Comparison of ENCODE assay signal across 8 cellular contexts in the genomic region with DNA sequence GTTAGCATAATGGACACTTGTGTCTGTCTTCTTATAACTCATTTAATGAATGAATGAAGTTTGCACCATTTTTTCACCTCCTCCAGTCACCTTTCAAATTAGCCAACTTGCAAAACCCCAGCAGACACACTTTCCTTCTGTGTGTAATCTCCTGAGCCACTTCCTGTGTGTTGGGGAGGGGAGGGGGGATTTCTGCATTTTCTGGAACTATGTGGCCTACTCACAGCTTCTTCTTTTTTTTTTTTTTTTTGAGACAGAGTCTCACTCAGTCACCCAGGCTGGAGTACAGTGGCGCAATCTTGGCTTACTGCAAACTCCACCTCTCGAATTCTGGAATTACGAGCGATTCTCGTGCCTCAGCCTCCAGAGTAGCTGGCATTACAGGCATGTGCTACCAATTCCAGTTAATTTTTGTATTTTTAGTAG. TPM values are rescaled to one million over a fixed set of nuclear protein-coding genes. Genes with fewer than 3 reads are reported as not detected.
DNase-seq lines count a peak whose midpoint lies in the region; ATAC-seq and TF ChIP-seq lines count a peak whose summit lies in the region.
"Had no signal": no experiment of that assay in that cellular context is flagged by ENCODE, and none has a peak within 500 bp of the region (broad histone marks: within the 10 kb centered on the region; RNA-seq: fewer than 3 reads in every experiment).

No MANE protein-coding gene starts in this region.

- no peaks in the 10 kb centered on the region for H3K36me3 ChIP-seq in RWPE2 (ENCODE audit: low read depth)
- no peaks in the 10 kb centered on the region for H3K36me3 ChIP-seq in fibroblast of lung (ENCODE audit: control insufficient read depth, insufficient read depth, low read length)

- H3K27me3 ChIP-seq in RWPE2 (ENCODE audit: insufficient read depth, poor library complexity, severe bottlenecking) (no peaks in the 10 kb centered on the region), fibroblast of lung (ENCODE audit: control insufficient read depth, insufficient read depth, low read length) (no peaks in the 10 kb centered on the region)

- H3K79me2 ChIP-seq in fibroblast of lung (ENCODE audit: control insufficient read depth, insufficient read depth, low read length), result no peaks in the 10 kb centered on the region

- DNase-seq in GM20000 (ENCODE audit: low spot score) (peak; percentile 28), RWPE2 (ENCODE audit: low spot score) (peak; percentile 78), fibroblast of lung (ENCODE audit: low read depth in 2 of 2) (peak; percentile 50 to 82), NCI-H2171 (lab: John Stamatoyannopoulos, UW) (no peak), NCI-H1436 treated with DMSO at 0.1 percent for 48 hours (lab: John Stamatoyannopoulos, UW) (no peak)
- DNase-seq in stimulated activated CD4-positive, alpha-beta T cell treated with anti-CD3 and anti-CD28 coated beads, Interleukin-4, amount 100 ng/mL, for 1 hour, result peak; percentile 10

- H3K9me3 ChIP-seq in RWPE2 (ENCODE audit: severe bottlenecking), result no peaks in the 10 kb centered on the region
- H3K9me3 ChIP-seq in fibroblast of lung (ENCODE audit: control insufficient read depth, insufficient read depth, low read depth, low read length), result no peaks in the 10 kb centered on the region

- H4K20me1 ChIP-seq in fibroblast of lung (ENCODE audit: control insufficient read depth, extremely low read depth, insufficient read depth, low read length), result no peaks in the 10 kb centered on the region

- H3K9ac ChIP-seq in fibroblast of lung (ENCODE audit: insufficient read depth, low read length), result no peak overlapping the region

- ATAC-seq in RWPE2 (ENCODE audit: low read depth), result peak; percentile 38
- no peak for ATAC-seq in GM21717 (IDR thresholded peaks at IDR 0.05; ENCODE audit: unreplicated experiment)

- no peak overlapping the region for H3K4me3 ChIP-seq in RWPE2 (ENCODE audit: severe bottlenecking)
- no peak overlapping the region for H3K4me3 ChIP-seq in fibroblast of lung (replicated peaks in 1 of 4; ENCODE audit: control extremely low read depth in 1 of 4, insufficient read depth in 1 of 4, low read depth in 3 of 4, low read length in 4 of 4)

- H2AFZ ChIP-seq in fibroblast of lung (ENCODE audit: low read length), result no peak overlapping the region

- TF ChIP-seq CTCF in GM20000 (IDR thresholded peaks at IDR 0.05; ENCODE audit: extremely low read depth, missing control alignments) (no peak), RWPE2 (IDR thresholded peaks at IDR 0.05; ENCODE audit: poor library complexity, severe bottlenecking) (no peak), fibroblast of lung (conservative IDR thresholded peaks at IDR 0.05 in 1 of 2, IDR thresholded peaks at IDR 0.05 in 1 of 2; ENCODE audit: low read depth in 1 of 2, low read length in 2 of 2) (no peak)

- H3K4me2 ChIP-seq in fibroblast of lung (ENCODE audit: extremely low read depth, insufficient read depth, low read length), result no peak overlapping the region

- H3K4me1 ChIP-seq in RWPE2 (ENCODE audit: insufficient read depth, poor library complexity, severe bottlenecking) (peaks cover 44% of the 10 kb centered on the region), fibroblast of lung (ENCODE audit: control insufficient read depth, extremely low read depth, insufficient read depth, low read length) (no peaks in the 10 kb centered on the region)

- H3K27ac ChIP-seq in RWPE2 (ENCODE audit: poor library complexity, severe bottlenecking), result peak overlapping the region; percentile 71
- no peak overlapping the region for H3K27ac ChIP-seq in fibroblast of lung (ENCODE audit: insufficient read depth, low read length)

RNA-seq across cellular contexts. Expression of a gene that starts 4.1 kb away (rescaled TPM):
- under 0.01 TPM in 1 of 2 replicates, not detected in the other for total RNA-seq in fibroblast of lung
- polyA plus RNA-seq in fibroblast of lung, result 0.10 and 0.39 TPM in 2 replicates
- polyA plus RNA-seq in fibroblast of lung (2012), result 0.14 and 0.42 TPM in 2 replicates
- 6.6 TPM in 1 of 2 replicates, not detected in the other for polyA minus RNA-seq in fibroblast of lung (ENCODE audit: low replicate concordance)

RNA-seq across cellular contexts. Expression of a gene that starts 26.0 kb away (rescaled TPM):
- not detected in 2 replicates for total RNA-seq in fibroblast of lung
- not detected in 2 replicates for polyA plus RNA-seq in fibroblast of lung
- polyA plus RNA-seq in fibroblast of lung (2012), result not detected in 2 replicates
- not detected in 2 replicates for polyA minus RNA-seq in fibroblast of lung (ENCODE audit: low replicate concordance)
- polyA plus RNA-seq: keratinocyte had no signal

Comparison
In these comparisons a context has a peak if more than half of its experiments do, and no peak if none do; other contexts are left out.
1. DNase-seq: peak in GM20000 (single experiment), RWPE2 (single experiment), fibroblast of lung (2 of 2) and stimulated activated CD4-positive, alpha-beta T cell treated with anti-CD3 and anti-CD28 coated beads, Interleukin-4, amount 100 ng/mL, for 1 hour (single experiment); none in NCI-H2171 (single experiment) and NCI-H1436 treated with DMSO at 0.1 percent for 48 hours (single experiment).